Comparison of ENCODE assay signal across 8 cellular contexts in the genomic region with DNA sequence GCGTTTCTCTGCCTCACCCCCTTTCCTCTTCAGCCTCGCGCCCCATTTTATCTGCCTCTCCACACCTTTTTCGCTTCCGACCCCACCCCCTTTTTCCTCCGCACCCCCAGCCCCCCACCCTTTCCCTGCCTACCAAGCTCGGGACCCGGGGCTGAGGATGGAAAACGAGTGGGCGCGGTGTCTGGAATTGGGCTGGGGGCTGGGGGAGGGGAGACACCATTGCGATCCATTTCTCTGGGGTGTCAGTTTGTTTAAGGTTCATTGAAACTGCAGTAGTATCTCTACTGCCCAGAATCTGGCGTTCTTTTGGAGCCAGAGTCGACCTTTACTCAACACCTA.
DNase-seq lines count a peak whose midpoint lies in the region; ATAC-seq and TF ChIP-seq lines count a peak whose summit lies in the region.

No MANE protein-coding gene starts in this region.

- H3K4me3 ChIP-seq in SU-DHL-6 (ENCODE audit: insufficient read depth, low read length, poor library complexity, severe bottlenecking) (peak overlapping the region; percentile 88), foreskin fibroblast (ENCODE audit: low read depth in 1 of 2, low read length in 2 of 2) (peak overlapping the region; percentile 71 to 82), rectal smooth muscle tissue (ENCODE audit: low read length) (peak overlapping the region; percentile 66)

- H3K9ac ChIP-seq in SU-DHL-6 (ENCODE audit: low read length) (peak overlapping the region; percentile 81), rectal smooth muscle tissue (ENCODE audit: low read length) (peak overlapping the region; percentile 49)

- no peak overlapping the region for H2AFZ ChIP-seq in SU-DHL-6 (ENCODE audit: low read depth, low read length, severe bottlenecking)

- in situ Hi-C loops in GM13977 (cut with MboI; ENCODE audit: low pct_unique_long_range_greater_than_20kb, low sequenced_read_pairs, unreplicated experiment) = no loop called here

- H4K20me1 ChIP-seq in SU-DHL-6 (ENCODE audit: low read depth, low read length) = no peaks in the 10 kb centered on the region

- H3K4me2 ChIP-seq in SU-DHL-6 (ENCODE audit: low read depth, low read length, poor library complexity, severe bottlenecking) = peak overlapping the region; percentile 90

- H3K4me1 ChIP-seq in rectal smooth muscle tissue (ENCODE audit: control insufficient read depth, insufficient read depth, low read length) = no peaks in the 10 kb centered on the region

- no peak for TF ChIP-seq CTCF in GM13977 (IDR thresholded peaks at IDR 0.05; ENCODE audit: extremely low read depth, insufficient read depth, missing control alignments)
- TF ChIP-seq CTCF in SU-DHL-6 (IDR thresholded peaks at IDR 0.05; ENCODE audit: insufficient read depth, low read length, poor library complexity, severe bottlenecking) = no peak
- TF ChIP-seq CTCF in foreskin fibroblast (IDR thresholded peaks at IDR 0.05; ENCODE audit: low read depth, low read length) = no peak

- H3K36me3 ChIP-seq in SU-DHL-6 (ENCODE audit: low read length) = no peaks in the 10 kb centered on the region
- no peaks in the 10 kb centered on the region for H3K36me3 ChIP-seq in rectal smooth muscle tissue (ENCODE audit: control insufficient read depth, insufficient read depth, low read length)

- H3F3A ChIP-seq in SU-DHL-6 (ENCODE audit: insufficient read depth) = no peaks in the 10 kb centered on the region

- H3K9me3 ChIP-seq in SU-DHL-6 (ENCODE audit: insufficient read depth, low read length) = no peaks in the 10 kb centered on the region

- H3K27ac ChIP-seq in SU-DHL-6 (ENCODE audit: low read depth, low read length) (peak overlapping the region; percentile 63), rectal smooth muscle tissue (ENCODE audit: low read depth, low read length) (no peak overlapping the region)

- peak; percentile 22 for DNase-seq in GM13977 (ENCODE audit: low spot score)
- DNase-seq in foreskin fibroblast = no peak
- DNase-seq in activated CD8-positive, alpha-beta memory T cell treated with anti-CD3 and anti-CD28 coated beads, Interleukin-2, amount 50 U/mL, for 4 hours = no peak

- H3K27me3 ChIP-seq in SU-DHL-6 (ENCODE audit: low read length) (no peaks in the 10 kb centered on the region), rectal smooth muscle tissue (ENCODE audit: control insufficient read depth, insufficient read depth, low read length) (peaks cover 2% of the 10 kb centered on the region)

- ATAC-seq in HG02973 (IDR thresholded peaks at IDR 0.05; ENCODE audit: unreplicated experiment) = no peak
- no peak for ATAC-seq in GM19324 (IDR thresholded peaks at IDR 0.05; ENCODE audit: low FRiP score, unreplicated experiment)
- ATAC-seq in GM18498 (IDR thresholded peaks at IDR 0.05; ENCODE audit: unreplicated experiment) = no peak

- no peaks in the 10 kb centered on the region for H3K9me2 ChIP-seq in SU-DHL-6 (replicated peaks; ENCODE audit: insufficient read depth, low read length)

- peaks cover 48% of the 10 kb centered on the region for H3K79me2 ChIP-seq in SU-DHL-6 (ENCODE audit: insufficient read depth, low read length)
